In genomic region chr1:84253891-84254290, GRCh38 we compare ENCODE assay signal across 9 cellular contexts. TPM values are rescaled to one million over a fixed set of nuclear protein-coding genes. Genes with fewer than 3 reads are reported as not detected.
A peak's percentile ranks its signal among the peaks of the same experiment; 100 is the strongest.
DNase-seq lines count a peak whose midpoint lies in the region; FAIRE-seq and TF ChIP-seq lines count a peak whose summit lies in the region.
"Had no signal": no experiment of that assay in that cellular context is flagged by ENCODE, and none has a peak within 500 bp of the region (broad histone marks: within the 10 kb centered on the region; RNA-seq: fewer than 3 reads in every experiment).

No MANE protein-coding gene starts in this region.

- H3K27me3 ChIP-seq in brain microvascular endothelial cell (replicated peaks), result no peaks in the 10 kb centered on the region
- H3K27me3 ChIP-seq: BLaER1 treated with 17β-estradiol and CSF1 and Interleukin-3, amounts not matched to agents 10 nM and 100 nM had no signal

- H3K9me3 ChIP-seq in kidney (ENCODE audit: control insufficient read depth in 1 of 2, low read length in 2 of 2), result peaks cover 0 to 5% of the 10 kb centered on the region in 2 donors

- FAIRE-seq in kidney (lab: Jason Lieb, UNC), result no peak
- peak; percentile 61 for FAIRE-seq in urothelium cell line (lab: Jason Lieb, UNC)

- TF ChIP-seq CTCF in brain microvascular endothelial cell (IDR thresholded peaks at IDR 0.05; ENCODE audit: low read depth, low read length, missing control alignments) (no peak), kidney (IDR thresholded peaks at IDR 0.05; ENCODE audit: borderline replicate concordance, extremely low read depth, insufficient read depth) (no peak), GM10248 (IDR thresholded peaks at IDR 0.05; ENCODE audit: control extremely low read depth, extremely low read depth, low read depth, missing control alignments) (no peak)

- POLR2A ChIA-PET in GM10248 (lab: Yijun Ruan, JAX), result no interaction called here

- no peak overlapping the region for H3K9ac ChIP-seq in kidney (ENCODE audit: low read length in 2 of 2)
- H3K9ac ChIP-seq: BLaER1 treated with 17β-estradiol and CSF1 and Interleukin-3, amounts not matched to agents 10 nM and 100 nM had no signal

- CTCF ChIA-PET in GM10248 (lab: Yijun Ruan, JAX), result interaction anchor here (1.4 kb wide), 1 partner anchor 15 kb away, joined by 5 read pairs; no protein-coding TSS in a partner anchor

- in situ Hi-C loops in brain microvascular endothelial cell (cut with HindIII; ENCODE audit: low pct_ligation_motif_present, low sequenced_read_pairs), result no loop called here

- H3K27ac ChIP-seq in brain microvascular endothelial cell, result peak overlapping the region; percentile 74
- H3K27ac ChIP-seq in kidney (ENCODE audit: low read depth in 2 of 2, low read length in 2 of 2), result no peak overlapping the region
- H3K27ac ChIP-seq: BLaER1 treated with 17β-estradiol and CSF1 and Interleukin-3, amounts not matched to agents 10 nM and 100 nM had no signal

- H3K4me3 ChIP-seq in brain microvascular endothelial cell (ENCODE audit: low read depth, low read length) (no peak overlapping the region), kidney (ENCODE audit: low read length in 2 of 2) (no peak overlapping the region)
- H3K4me3 ChIP-seq: BLaER1 treated with 17β-estradiol and CSF1 and Interleukin-3, amounts not matched to agents 10 nM and 100 nM had no signal

- intact Hi-C loops in kidney (cut with DNase I), result no loop called here

- no peaks in the 10 kb centered on the region for H3K4me1 ChIP-seq in kidney (ENCODE audit: control insufficient read depth in 1 of 2, insufficient read depth in 1 of 2, low read depth in 1 of 2, low read length in 2 of 2)
- H3K4me1 ChIP-seq: BLaER1 treated with 17β-estradiol and CSF1 and Interleukin-3, amounts not matched to agents 10 nM and 100 nM had no signal

- peak; percentile 11 for DNase-seq in NOMO-1 treated with DMSO at 0.1 percent for 48 hours (lab: John Stamatoyannopoulos, UW; ENCODE audit: unreplicated experiment)
- no peak for DNase-seq in NOMO-1 treated with dmso at 0.1 percent for 144 hours (lab: John Stamatoyannopoulos, UW; ENCODE audit: unreplicated experiment)
- peak; percentile 94 for DNase-seq in brain microvascular endothelial cell
- DNase-seq in kidney, result peak; percentile 78
- DNase-seq in urothelium cell line (ENCODE audit: low spot score), result peak; percentile 90
- DNase-seq in ecto neural progenitor cell (ENCODE audit: low spot score), result no peak
- no peak for DNase-seq in T-helper 2 cell
- DNase-seq in GM10248 (ENCODE audit: extremely low spot score), result no peak

- H3K36me3 ChIP-seq in brain microvascular endothelial cell (replicated peaks), result no peaks in the 10 kb centered on the region
- H3K36me3 ChIP-seq in kidney (ENCODE audit: control insufficient read depth in 1 of 2, insufficient read depth in 2 of 2, low read length in 2 of 2), result no peaks in the 10 kb centered on the region
- H3K36me3 ChIP-seq: BLaER1 treated with 17β-estradiol and CSF1 and Interleukin-3, amounts not matched to agents 10 nM and 100 nM had no signal

RNA-seq across cellular contexts. Expression of gene SAMD13, which starts 47.6 kb away (rescaled TPM):
- 4.5 TPM for total RNA-seq in kidney
- polyA plus RNA-seq in kidney (ENCODE audit: insufficient read depth, low read depth, low replicate concordance), result 2.9 TPM

Comparison
In these comparisons a context has a peak if more than half of its experiments do, and no peak if none do; other contexts are left out.
1. DNase-seq: peak in NOMO-1 treated with DMSO at 0.1 percent for 48 hours (single experiment), brain microvascular endothelial cell (single experiment), kidney (single experiment) and urothelium cell line (single experiment); none in NOMO-1 treated with dmso at 0.1 percent for 144 hours (single experiment), ecto neural progenitor cell (single experiment), T-helper 2 cell (0 of 5) and GM10248 (single experiment).